In the genomic region with DNA sequence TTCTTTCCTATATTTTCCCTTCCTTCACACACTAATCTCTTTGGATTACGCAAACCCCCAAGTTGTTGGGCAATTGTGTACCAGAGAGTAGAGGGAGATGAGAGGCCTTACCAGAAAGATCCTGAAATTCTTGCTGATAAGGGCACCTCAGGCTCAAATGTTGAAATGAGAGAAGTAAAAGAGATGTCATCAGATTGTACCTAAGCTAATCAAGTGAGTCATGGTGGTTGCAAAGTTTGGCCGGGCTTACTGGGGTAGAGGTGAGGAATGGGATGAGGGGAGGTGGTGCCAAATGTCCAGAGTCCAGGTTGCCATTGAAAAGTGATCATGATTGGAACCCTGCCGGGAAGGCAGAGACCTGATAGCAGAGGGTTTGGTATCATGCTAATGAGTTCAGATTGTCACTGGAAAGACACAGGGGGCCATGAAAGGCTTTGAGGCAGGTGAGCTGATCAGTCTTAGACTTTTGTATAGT, we compare ENCODE assay signal across 16 cellular contexts. TPM values are rescaled to one million over a fixed set of nuclear protein-coding genes. Genes with fewer than 3 reads are reported as not detected.
A peak's percentile ranks its signal among the peaks of the same experiment; 100 is the strongest.
DNase-seq lines count a peak whose midpoint lies in the region; ATAC-seq and TF ChIP-seq lines count a peak whose summit lies in the region.
"Had no signal": no experiment of that assay in that cellular context is flagged by ENCODE, and none has a peak within 500 bp of the region (broad histone marks: within the 10 kb centered on the region; RNA-seq: fewer than 3 reads in every experiment).

No MANE protein-coding gene starts in this region.

- TF ChIP-seq CTCF in ascending aorta (IDR thresholded peaks at IDR 0.05), result no peak
- TF ChIP-seq CTCF in type B pancreatic cell (conservative IDR thresholded peaks at IDR 0.05), result no peak
- no peak for TF ChIP-seq CTCF in neural progenitor cell (IDR thresholded peaks at IDR 0.05)

- H3K79me2 ChIP-seq in neural progenitor cell (ENCODE audit: low read depth), result no peaks in the 10 kb centered on the region

- H3K9me3 Mint-ChIP-seq in type B pancreatic cell (no peaks in the 10 kb centered on the region), neural progenitor cell (no peaks in the 10 kb centered on the region)
- H3K9me3 Mint-ChIP-seq in stimulated activated memory B cell treated with anti-CD40 and anti-IgM and Interleukin-4, amounts not matched to agents 10 μg/mL and 1 μg/mL and 100 μg/mL, for 72 hours, result no peaks in the 10 kb centered on the region
- H3K9me3 Mint-ChIP-seq: activated B cell treated with CpG ODN at 0.5 μM for 24 hours; activated naive CD8-positive, alpha-beta T cell treated with anti-CD3 and anti-CD28 coated beads, Interleukin-2, amount 10 ng/mL, durations not matched to agents 7 days and 5 days had no signal

- ATAC-seq in left colon, result peak; percentile 46
- ATAC-seq in stimulated activated memory B cell treated with anti-CD40 and anti-IgM and Interleukin-4, amounts not matched to agents 10 μg/mL and 1 μg/mL and 100 μg/mL, for 72 hours, result no peak

- H3K27ac Mint-ChIP-seq in type B pancreatic cell (peak overlapping the region; percentile 71), neural progenitor cell (no peak overlapping the region)
- no peak overlapping the region for H3K27ac Mint-ChIP-seq in stimulated activated memory B cell treated with anti-CD40 and anti-IgM and Interleukin-4, amounts not matched to agents 10 μg/mL and 1 μg/mL and 100 μg/mL, for 72 hours
- H3K27ac Mint-ChIP-seq: activated B cell treated with CpG ODN at 0.5 μM for 24 hours; activated naive CD8-positive, alpha-beta T cell treated with anti-CD3 and anti-CD28 coated beads, Interleukin-2, amount 10 ng/mL, durations not matched to agents 7 days and 5 days had no signal

- no peaks in the 10 kb centered on the region for H3K27me3 Mint-ChIP-seq in type B pancreatic cell
- peaks cover 16% of the 10 kb centered on the region for H3K27me3 Mint-ChIP-seq in stimulated activated memory B cell treated with anti-CD40 and anti-IgM and Interleukin-4, amounts not matched to agents 10 μg/mL and 1 μg/mL and 100 μg/mL, for 72 hours
- peaks cover 5% of the 10 kb centered on the region for H3K27me3 Mint-ChIP-seq in neural progenitor cell (ENCODE audit: insufficient read depth, low read depth)

- no peaks in the 10 kb centered on the region for H3K36me3 Mint-ChIP-seq in type B pancreatic cell
- H3K36me3 Mint-ChIP-seq in stimulated activated memory B cell treated with anti-CD40 and anti-IgM and Interleukin-4, amounts not matched to agents 10 μg/mL and 1 μg/mL and 100 μg/mL, for 72 hours, result no peaks in the 10 kb centered on the region
- no peaks in the 10 kb centered on the region for H3K36me3 Mint-ChIP-seq in neural progenitor cell
- H3K36me3 Mint-ChIP-seq: activated naive CD8-positive, alpha-beta T cell treated with anti-CD3 and anti-CD28 coated beads, Interleukin-2, amount 10 ng/mL, durations not matched to agents 7 days and 5 days had no signal

- H3K4me1 ChIP-seq in ascending aorta (peaks cover 4 to 23% of the 10 kb centered on the region in 2 donors), neural progenitor cell (no peaks in the 10 kb centered on the region)

- DNase-seq in SIG-M5 treated with dmso at 0.1 percent for 504 hours (lab: John Stamatoyannopoulos, UW; ENCODE audit: unreplicated experiment) (peak; percentile 57), SIG-M5 (lab: John Stamatoyannopoulos, UW) (no peak), ascending aorta (ENCODE audit: low spot score in 2 of 2) (peak in 1 of 2 donors; percentile 77), left colon (no peak), type B pancreatic cell (ENCODE audit: extremely low spot score, unreplicated experiment) (no peak), activated gamma-delta T cell treated with Interleukin-2 at 50 U/mL for 16 hours (no peak), neural progenitor cell (ENCODE audit: low spot score) (no peak)
- DNase-seq: activated B cell treated with CpG ODN at 0.5 μM for 24 hours; activated naive CD8-positive, alpha-beta T cell treated with anti-CD3 and anti-CD28 coated beads, Interleukin-2, amount 10 ng/mL, durations not matched to agents 7 days and 5 days; esophagus squamous epithelium; Kasumi-1; NK-92 treated with Interleukin-12 subunit alpha and Interleukin-12 subunit beta, amount 100 ng/mL, for 24 hours; stimulated activated CD4-positive, alpha-beta T cell treated with anti-CD3 and anti-CD28 coated beads, Interleukin-1b, Interleukin-23, amount 100 ng/mL, for 48 hours had no signal

- no peak overlapping the region for H3K4me2 ChIP-seq in neural progenitor cell

- no peak overlapping the region for H3K9ac ChIP-seq in neural progenitor cell

- no peaks in the 10 kb centered on the region for H4K20me1 ChIP-seq in neural progenitor cell (ENCODE audit: low read depth)

- H2AFZ ChIP-seq in neural progenitor cell (replicated peaks), result no peak overlapping the region

- H3K36me3 ChIP-seq in ascending aorta, result no peaks in the 10 kb centered on the region
- H3K36me3 ChIP-seq in neural progenitor cell, result no peaks in the 10 kb centered on the region
- H3K36me3 ChIP-seq: esophagus squamous epithelium, tibial artery had no signal

- intact Hi-C loops in ascending aorta (cut with DNase I) (no loop called here), left colon (cut with DNase I, micrococcal nuclease) (no loop called here)

- no peaks in the 10 kb centered on the region for H3F3A ChIP-seq in neural progenitor cell (ENCODE audit: low read depth)

- no peak overlapping the region for H3K4me3 Mint-ChIP-seq in type B pancreatic cell
- H3K4me3 Mint-ChIP-seq in stimulated activated memory B cell treated with anti-CD40 and anti-IgM and Interleukin-4, amounts not matched to agents 10 μg/mL and 1 μg/mL and 100 μg/mL, for 72 hours, result no peak overlapping the region
- H3K4me3 Mint-ChIP-seq in neural progenitor cell, result no peak overlapping the region
- H3K4me3 Mint-ChIP-seq: activated B cell treated with CpG ODN at 0.5 μM for 24 hours; activated naive CD8-positive, alpha-beta T cell treated with anti-CD3 and anti-CD28 coated beads, Interleukin-2, amount 10 ng/mL, durations not matched to agents 7 days and 5 days had no signal

- peak overlapping the region; percentile 76 to 79 for H3K27ac ChIP-seq in ascending aorta
- H3K27ac ChIP-seq in neural progenitor cell, result no peak overlapping the region

- no peak overlapping the region for H3K4me3 ChIP-seq in ascending aorta
- H3K4me3 ChIP-seq in neural progenitor cell, result no peak overlapping the region
- H3K4me3 ChIP-seq: esophagus squamous epithelium, tibial artery had no signal

- H3K27me3 ChIP-seq in ascending aorta (no peaks in the 10 kb centered on the region), neural progenitor cell (no peaks in the 10 kb centered on the region)
- H3K27me3 ChIP-seq: esophagus squamous epithelium, tibial artery had no signal

- H3K9me3 ChIP-seq in ascending aorta (no peaks in the 10 kb centered on the region), neural progenitor cell (ENCODE audit: low read depth) (no peaks in the 10 kb centered on the region)
- H3K9me3 ChIP-seq: esophagus squamous epithelium, tibial artery had no signal

- H3K4me1 Mint-ChIP-seq in type B pancreatic cell (ENCODE audit: unreplicated experiment) (peaks cover 11% of the 10 kb centered on the region), neural progenitor cell (peaks cover 12% of the 10 kb centered on the region)
- H3K4me1 Mint-ChIP-seq in stimulated activated memory B cell treated with anti-CD40 and anti-IgM and Interleukin-4, amounts not matched to agents 10 μg/mL and 1 μg/mL and 100 μg/mL, for 72 hours, result no peaks in the 10 kb centered on the region
- H3K4me1 Mint-ChIP-seq: activated B cell treated with CpG ODN at 0.5 μM for 24 hours; activated naive CD8-positive, alpha-beta T cell treated with anti-CD3 and anti-CD28 coated beads, Interleukin-2, amount 10 ng/mL, durations not matched to agents 7 days and 5 days had no signal

RNA-seq across cellular contexts. Expression of gene OPTC, which starts 43.1 kb away (rescaled TPM):
- total RNA-seq in ascending aorta, result not detected
- not detected for total RNA-seq in left colon
- not detected in 2 replicates for total RNA-seq in type B pancreatic cell (ENCODE audit: low replicate concordance)
- total RNA-seq in neural progenitor cell (ENCODE audit: low replicate concordance), result 0.50 TPM in 1 of 2 replicates, not detected in the other
- total RNA-seq: A673; activated B cell treated with CpG ODN at 0.5 μM for 24 hours; activated naive CD8-positive, alpha-beta T cell treated with anti-CD3 and anti-CD28 coated beads, Interleukin-2, amount 10 ng/mL, durations not matched to agents 7 days and 5 days; esophagus squamous epithelium had no signal
